Comparison of ENCODE assay signal across 8 cellular contexts in genomic region chr21:26965567-26966359, GRCh38. TPM values are rescaled to one million over a fixed set of nuclear protein-coding genes. Genes with fewer than 3 reads are reported as not detected.
DNase-seq lines count a peak whose midpoint lies in the region; FAIRE-seq and TF ChIP-seq lines count a peak whose summit lies in the region.

No MANE protein-coding gene starts in this region.

- no peaks in the 10 kb centered on the region for H3K36me3 Mint-ChIP-seq in brain
- H3K36me3 Mint-ChIP-seq in activated naive CD4-positive, alpha-beta T cell treated with anti-CD3 and anti-CD28 coated beads, Interleukin-2, amount 10 ng/mL, durations not matched to agents 7 days and 5 days: no peaks in the 10 kb centered on the region

- peaks cover 65% of the 10 kb centered on the region for H3K27me3 Mint-ChIP-seq in brain
- peaks cover 44% of the 10 kb centered on the region for H3K27me3 Mint-ChIP-seq in activated naive CD4-positive, alpha-beta T cell treated with anti-CD3 and anti-CD28 coated beads, Interleukin-2, amount 10 ng/mL, durations not matched to agents 7 days and 5 days

- no peak for TF ChIP-seq POLR2A in spleen (IDR thresholded peaks at IDR 0.05)

- WGBS in spleen, 5 donors: 5 to 7% (median 6%) methylated on average over 28 to 90 of the region's 90 CpGs

- H3K4me2 ChIP-seq in keratinocyte (ENCODE audit: control insufficient read depth, extremely low read depth, insufficient read depth, low read depth, low read length): peak overlapping the region; percentile 89

- H3K27me3 ChIP-seq in HUES48 (ENCODE audit: control insufficient read depth, insufficient read depth, low read length) (peaks cover 65% of the 10 kb centered on the region), keratinocyte (ENCODE audit: control insufficient read depth, extremely low read depth, insufficient read depth, low read length) (peaks cover 43% of the 10 kb centered on the region), spleen (replicated peaks in 1 of 7) (peaks cover 0 to 49% (median 10%) of the 10 kb centered on the region in 7 donors)

- H3K9me3 ChIP-seq in HUES48 (ENCODE audit: control insufficient read depth, insufficient read depth, low read length) (no peaks in the 10 kb centered on the region), keratinocyte (ENCODE audit: control insufficient read depth, low read depth, low read length) (no peaks in the 10 kb centered on the region), spleen (peaks cover 0 to 4% (median 0%) of the 10 kb centered on the region in 8 donors)

- dilution Hi-C loops in keratinocyte (cut with MboI; ENCODE audit: extremely low pct_ligation_motif_present, low sequenced_read_pairs): no loop called here

- CTCF ChIA-PET in activated naive CD4-positive, alpha-beta T cell treated with anti-CD3 and anti-CD28 coated beads, Interleukin-2, amount 10 ng/mL, durations not matched to agents 7 days and 5 days (lab: Charles Lee): no interaction called here

- FAIRE-seq in keratinocyte (lab: Jason Lieb, UNC): no peak

- DNase-seq in keratinocyte (ENCODE audit: low read depth, low spot score): no peak
- peak; percentile 66 for DNase-seq in spleen
- no peak for DNase-seq in activated naive CD4-positive, alpha-beta T cell treated with anti-CD3 and anti-CD28 coated beads, Interleukin-2, amount 10 ng/mL, durations not matched to agents 7 days and 5 days
- no peak for DNase-seq in NCI-H128 (lab: John Stamatoyannopoulos, UW; ENCODE audit: unreplicated experiment)
- DNase-seq in NK-92 (lab: John Stamatoyannopoulos, UW; ENCODE audit: unreplicated experiment): no peak
- DNase-seq in stimulated activated CD4-positive, alpha-beta T cell treated with anti-CD3 and anti-CD28 coated beads, Interleukin-1b, Interleukin-23, amount 100 ng/mL, for 48 hours: no peak

- no peak overlapping the region for H2AFZ ChIP-seq in keratinocyte (ENCODE audit: control insufficient read depth, low read length)

- H3K27ac Mint-ChIP-seq in brain: peak overlapping the region in 3 of 5 experiments; percentile 24 to 93 (median 38)
- H3K27ac Mint-ChIP-seq in activated naive CD4-positive, alpha-beta T cell treated with anti-CD3 and anti-CD28 coated beads, Interleukin-2, amount 10 ng/mL, durations not matched to agents 7 days and 5 days: no peak overlapping the region

- H3K79me2 ChIP-seq in keratinocyte (ENCODE audit: control insufficient read depth, insufficient read depth, low read length): no peaks in the 10 kb centered on the region

- peak in 1 of 2 experiments; percentile 52 for TF ChIP-seq CTCF in brain (conservative IDR thresholded peaks at IDR 0.05)
- peak in 1 of 3 experiments; percentile 1 for TF ChIP-seq CTCF in keratinocyte (optimal IDR thresholded peaks at IDR 0.05 in 1 of 3, IDR thresholded peaks at IDR 0.05 in 1 of 3, conservative IDR thresholded peaks at IDR 0.05 in 1 of 3; ENCODE audit: extremely low read depth in 1 of 3, insufficient read depth in 2 of 3, low read length in 3 of 3)
- peak in 6 of 11 experiments; percentile 20 to 40 (median 31) for TF ChIP-seq CTCF in spleen (IDR thresholded peaks at IDR 0.05 in 8 of 11, conservative IDR thresholded peaks at IDR 0.05 in 3 of 11)

- peak overlapping the region; percentile 92 to 97 (median 97) for H3K4me3 Mint-ChIP-seq in brain
- no peak overlapping the region for H3K4me3 Mint-ChIP-seq in activated naive CD4-positive, alpha-beta T cell treated with anti-CD3 and anti-CD28 coated beads, Interleukin-2, amount 10 ng/mL, durations not matched to agents 7 days and 5 days

- H3K4me1 ChIP-seq in HUES48 (ENCODE audit: control insufficient read depth, insufficient read depth, low read length) (peaks cover 25% of the 10 kb centered on the region), keratinocyte (ENCODE audit: control insufficient read depth, extremely low read depth, insufficient read depth, low read length) (peaks cover 8% of the 10 kb centered on the region), spleen (peaks cover 0 to 45% (median 11%) of the 10 kb centered on the region in 6 donors)

- no peaks in the 10 kb centered on the region for H3K9me1 ChIP-seq in keratinocyte (ENCODE audit: control insufficient read depth, extremely low read depth, insufficient read depth, low read length)

- H3K4me3 ChIP-seq in HUES48 (ENCODE audit: low read depth, low read length) (peak overlapping the region; percentile 74), keratinocyte (ENCODE audit: control insufficient read depth in 2 of 3, extremely low read depth in 1 of 3, insufficient read depth in 2 of 3, low read depth in 1 of 3, low read length in 3 of 3) (peak overlapping the region in 2 of 3 experiments; percentile 57 to 68), spleen (peak overlapping the region; percentile 40 to 73 (median 50))

- no peak overlapping the region; the same call in 1 of the 2 replicates for H3K9ac ChIP-seq in HUES48 (ENCODE audit: low read depth, low read length)
- no peak overlapping the region for H3K9ac ChIP-seq in keratinocyte (ENCODE audit: control insufficient read depth, extremely low read depth, insufficient read depth, low read length)

- H3K27ac ChIP-seq in HUES48 (ENCODE audit: low read depth, low read length) (no peak overlapping the region), keratinocyte (ENCODE audit: control insufficient read depth, insufficient read depth, low read length) (no peak overlapping the region), spleen (peak overlapping the region in 7 of 8 donors; percentile 74 to 88 (median 80))

- H3K36me3 ChIP-seq in HUES48 (ENCODE audit: control insufficient read depth, insufficient read depth, low read length) (no peaks in the 10 kb centered on the region), keratinocyte (ENCODE audit: control insufficient read depth in 2 of 2, extremely low read depth in 1 of 2, insufficient read depth in 2 of 2, low read length in 2 of 2) (no peaks in the 10 kb centered on the region), spleen (no peaks in the 10 kb centered on the region)

- H3K4me1 Mint-ChIP-seq in brain: peaks cover 55% of the 10 kb centered on the region
- no peaks in the 10 kb centered on the region for H3K4me1 Mint-ChIP-seq in activated naive CD4-positive, alpha-beta T cell treated with anti-CD3 and anti-CD28 coated beads, Interleukin-2, amount 10 ng/mL, durations not matched to agents 7 days and 5 days

- intact Hi-C loops in spleen (cut with DNase I; ENCODE audit: low total_unique reads): no loop called here

- peaks cover 0 to 6% (median 0%) of the 10 kb centered on the region in 5 experiments for H3K9me3 Mint-ChIP-seq in brain
- no peaks in the 10 kb centered on the region for H3K9me3 Mint-ChIP-seq in activated naive CD4-positive, alpha-beta T cell treated with anti-CD3 and anti-CD28 coated beads, Interleukin-2, amount 10 ng/mL, durations not matched to agents 7 days and 5 days

- H4K20me1 ChIP-seq in keratinocyte (ENCODE audit: control insufficient read depth, extremely low read depth, insufficient read depth, low read length): no peaks in the 10 kb centered on the region

RNA-seq across cellular contexts. Expression of gene ADAMTS5, which starts 1.1 kb away (rescaled TPM):
- polyA plus RNA-seq in brain (ENCODE audit: insufficient read depth, low read depth, low replicate concordance) (0.22 TPM), keratinocyte (0.01 to 0.03 TPM in 2 of 3 replicates, not detected in the other), spleen (1 to 10 TPM; 1.7 to 5.0 (median 2.2) TPM)
- not detected for polyA plus RNA-seq in keratinocyte (2011; ENCODE audit: low read depth)
- polyA plus RNA-seq in keratinocyte (2011; cell fraction: cytosol; rRNA removed): 0.01 and 0.02 TPM in 2 replicates
- polyA plus RNA-seq in keratinocyte (2011; cell fraction: nucleus; rRNA removed): 0.05 and 0.06 TPM in 2 replicates
- 0.04 TPM in 1 of 2 replicates, not detected in the other for polyA plus RNA-seq in keratinocyte (2012; ENCODE audit: low replicate concordance)
- under 0.01 to 0.03 TPM in 2 of 3 replicates, not detected in the other for polyA minus RNA-seq in keratinocyte
- 0.19 TPM for polyA minus RNA-seq in keratinocyte (2011; cell fraction: cytosol; rRNA and poly(A)+ RNA removed)
- 0.11 and 0.31 TPM in 2 replicates for polyA minus RNA-seq in keratinocyte (2011; cell fraction: nucleus; rRNA and poly(A)+ RNA removed)
- 10 to 100 TPM; 23.1 to 61.2 (median 32.6) TPM for total RNA-seq in spleen

Comparison
In these comparisons a context has a peak if more than half of its experiments do, and no peak if none do; other contexts are left out.
1. H3K27ac ChIP-seq: peak in spleen (7 of 8); none in HUES48 (single experiment) and keratinocyte (single experiment).
2. Peak in every context shown above with its lines, with median percentiles within 50 percentile points of each other: H3K4me3 ChIP-seq.